8 cellular contexts compared by ENCODE assay signal in genomic region chr18:80034852-80035406, GRCh38. TPM values are rescaled to one million over a fixed set of nuclear protein-coding genes. Genes with fewer than 3 reads are reported as not detected.
DNase-seq lines count a peak whose midpoint lies in the region; ATAC-seq and TF ChIP-seq lines count a peak whose summit lies in the region.

No MANE protein-coding gene starts in this region.

- peak overlapping the region; percentile 81 to 95 (median 90) for H3K4me3 Mint-ChIP-seq in CD8-positive, alpha-beta memory T cell
- H3K4me3 Mint-ChIP-seq in neural crest cell: peak overlapping the region; percentile 97

- H3K79me2 ChIP-seq in MM.1S (ENCODE audit: low read length): peaks cover 20% of the 10 kb centered on the region

- POLR2A ChIA-PET in CD8-positive, alpha-beta memory T cell (lab: Charles Lee): interaction anchor here (1.6 kb wide), 1 partner anchor 74 kb away, joined by 5 read pairs; the partner anchor contains the start of gene ADNP2

- no peaks in the 10 kb centered on the region for H3K36me3 ChIP-seq in CD8-positive, alpha-beta memory T cell (ENCODE audit: insufficient read depth, low read length)
- peaks cover 3% of the 10 kb centered on the region; the same call in 1 of the 2 replicates for H3K36me3 ChIP-seq in MM.1S (replicated peaks; ENCODE audit: insufficient read depth, low read length)
- no peaks in the 10 kb centered on the region for H3K36me3 ChIP-seq in ectodermal cell (ENCODE audit: control insufficient read depth, insufficient read depth, low read length)

- WGBS in ectodermal cell, 2 experiments: 25 to 26% methylated on average over 8 of the region's 8 CpGs

- DNase-seq in CD8-positive, alpha-beta memory T cell: no peak
- no peak for DNase-seq in MM.1S
- no peak for DNase-seq in neural crest cell (ENCODE audit: low read depth, low spot score)
- DNase-seq in NCI-H1436 treated with DMSO at 0.1 percent for 48 hours (lab: John Stamatoyannopoulos, UW): no peak

- H3K27me3 Mint-ChIP-seq in CD8-positive, alpha-beta memory T cell: no peaks in the 10 kb centered on the region
- no peaks in the 10 kb centered on the region for H3K27me3 Mint-ChIP-seq in neural crest cell (ENCODE audit: low read depth)

- peak overlapping the region; percentile 92 for H3K27ac ChIP-seq in CD8-positive, alpha-beta memory T cell (ENCODE audit: low read depth, low read length)
- H3K27ac ChIP-seq in MM.1S (ENCODE audit: low read length): peak overlapping the region; percentile 69; the same call in 1 of the 2 replicates
- peak overlapping the region; percentile 76 for H3K27ac ChIP-seq in ectodermal cell (ENCODE audit: insufficient read depth, low read depth, low read length, poor library complexity, severe bottlenecking)

- peak overlapping the region; percentile 37 for H2AFZ ChIP-seq in MM.1S (ENCODE audit: low read length)

- CTCF ChIA-PET in CD8-positive, alpha-beta memory T cell (lab: Charles Lee): interaction anchor here (1.1 to 1.6 kb wide), 2 partner anchors 47 to 71 kb away, joined by 3 read pairs; partner anchors contain the start of gene TXNL4A

- no peaks in the 10 kb centered on the region for H3K9me3 ChIP-seq in CD8-positive, alpha-beta memory T cell (ENCODE audit: low read length)
- H3K9me3 ChIP-seq in MM.1S (replicated peaks; ENCODE audit: insufficient read depth, low read length) (no peaks in the 10 kb centered on the region), ectodermal cell (ENCODE audit: control insufficient read depth, low read length) (no peaks in the 10 kb centered on the region)

- no peaks in the 10 kb centered on the region for H3F3A ChIP-seq in MM.1S (ENCODE audit: insufficient read depth, low read length)

- TF ChIP-seq CTCF in MM.1S (IDR thresholded peaks at IDR 0.05; ENCODE audit: low read length): no peak
- TF ChIP-seq CTCF in neural crest cell (conservative IDR thresholded peaks at IDR 0.05): peak; percentile 9

- peak overlapping the region; percentile 77 for H3K9ac ChIP-seq in MM.1S (ENCODE audit: low read length)

- H3K36me3 Mint-ChIP-seq in CD8-positive, alpha-beta memory T cell: peaks cover 5 to 29% (median 14%) of the 10 kb centered on the region in 3 donors
- peaks cover 15% of the 10 kb centered on the region for H3K36me3 Mint-ChIP-seq in neural crest cell (ENCODE audit: low read depth)

- H3K9me2 ChIP-seq in MM.1S (replicated peaks; ENCODE audit: insufficient read depth, low read length): no peaks in the 10 kb centered on the region

- no peak for ATAC-seq in GM21529 (IDR thresholded peaks at IDR 0.05; ENCODE audit: unreplicated experiment)
- no peak for ATAC-seq in GM18867 (IDR thresholded peaks at IDR 0.05; ENCODE audit: unreplicated experiment)
- ATAC-seq in GM21367 (IDR thresholded peaks at IDR 0.05; ENCODE audit: unreplicated experiment): no peak

- H3K9me3 Mint-ChIP-seq in CD8-positive, alpha-beta memory T cell: peaks cover 0 to 5% (median 0%) of the 10 kb centered on the region in 5 donors
- H3K9me3 Mint-ChIP-seq in neural crest cell: peaks cover 2% of the 10 kb centered on the region

- peak overlapping the region; percentile 77 for H3K4me2 ChIP-seq in MM.1S (ENCODE audit: low read depth, low read length)

- H3K4me1 ChIP-seq in CD8-positive, alpha-beta memory T cell (ENCODE audit: insufficient read depth, low read length): peaks cover 21% of the 10 kb centered on the region
- H3K4me1 ChIP-seq in MM.1S (ENCODE audit: low read length): 0 out of 2 replicates have a peak, but pooled peaks cover 4% of the 10 kb centered on the region
- H3K4me1 ChIP-seq in ectodermal cell (ENCODE audit: control insufficient read depth, insufficient read depth, low read length): peaks cover 10% of the 10 kb centered on the region

- H3K4me1 Mint-ChIP-seq in CD8-positive, alpha-beta memory T cell: peaks cover 26 to 30% (median 29%) of the 10 kb centered on the region in 3 donors
- peaks cover 27% of the 10 kb centered on the region for H3K4me1 Mint-ChIP-seq in neural crest cell

- H3K27ac Mint-ChIP-seq in CD8-positive, alpha-beta memory T cell: peak overlapping the region; percentile 82 to 97 (median 92)
- H3K27ac Mint-ChIP-seq in neural crest cell (ENCODE audit: unreplicated experiment): peak overlapping the region; percentile 95

- no peaks in the 10 kb centered on the region for H4K20me1 ChIP-seq in MM.1S (ENCODE audit: insufficient read depth, low read length)

- H3K27me3 ChIP-seq in CD8-positive, alpha-beta memory T cell (ENCODE audit: insufficient read depth, low read length, poor library complexity, severe bottlenecking): no peaks in the 10 kb centered on the region
- no peaks in the 10 kb centered on the region for H3K27me3 ChIP-seq in MM.1S (replicated peaks; ENCODE audit: insufficient read depth, low read length)
- H3K27me3 ChIP-seq in ectodermal cell (ENCODE audit: control insufficient read depth, insufficient read depth, low read length, poor library complexity, severe bottlenecking): no peaks in the 10 kb centered on the region

- H3K4me3 ChIP-seq in CD8-positive, alpha-beta memory T cell (ENCODE audit: low read length): peak overlapping the region; percentile 91
- H3K4me3 ChIP-seq in MM.1S (ENCODE audit: low read length) (peak overlapping the region; percentile 81), ectodermal cell (ENCODE audit: insufficient read depth, low read depth, low read length) (peak overlapping the region; percentile 76)

RNA-seq across cellular contexts. Expression of gene RBFA, which starts 0.7 kb away (rescaled TPM):
- 10 to 100 TPM; 39.7 to 40.6 TPM for total RNA-seq in CD8-positive, alpha-beta memory T cell
- polyA plus RNA-seq in CD8-positive, alpha-beta memory T cell: 10.0 TPM
- 36.1 TPM for polyA plus RNA-seq in ectodermal cell (2013, experiment 1 of 4)
- polyA plus RNA-seq in ectodermal cell (2013, experiment 2 of 4): 37.1 TPM
- 35.4 TPM for polyA plus RNA-seq in ectodermal cell (2013, experiment 3 of 4)
- polyA plus RNA-seq in ectodermal cell (2013, experiment 4 of 4): 35.4 TPM
- total RNA-seq in neural crest cell: 47.0 and 50.7 TPM in 2 replicates

RNA-seq across cellular contexts. Expression of gene TXNL4A, which starts 46.6 kb away (rescaled TPM):
- 100 to 1,000 TPM; 198 to 202 TPM for total RNA-seq in CD8-positive, alpha-beta memory T cell
- 260 TPM for polyA plus RNA-seq in CD8-positive, alpha-beta memory T cell
- 111 TPM for polyA plus RNA-seq in ectodermal cell (2013, experiment 1 of 4)
- 116 TPM for polyA plus RNA-seq in ectodermal cell (2013, experiment 2 of 4)
- 129 TPM for polyA plus RNA-seq in ectodermal cell (2013, experiment 3 of 4)
- polyA plus RNA-seq in ectodermal cell (2013, experiment 4 of 4): 146 TPM
- 140 and 144 TPM in 2 replicates for total RNA-seq in neural crest cell
